ENCODE assay signal across 8 cellular contexts in genomic region chr9:71446499-71447411, GRCh38.
DNase-seq lines count a peak whose midpoint lies in the region; ATAC-seq, FAIRE-seq and TF ChIP-seq lines count a peak whose summit lies in the region.

No MANE protein-coding gene starts in this region.

- H3K27me3 ChIP-seq in bronchial epithelial cell (ENCODE audit: control insufficient read depth, insufficient read depth, low read length) (peaks cover 14% of the 10 kb centered on the region), spleen (replicated peaks in 1 of 7) (peaks cover 10 to 75% (median 40%) of the 10 kb centered on the region in 7 donors)

- ATAC-seq in GM19328 (IDR thresholded peaks at IDR 0.05; ENCODE audit: unreplicated experiment) = peak; percentile 74
- ATAC-seq in HG03354 (IDR thresholded peaks at IDR 0.05; ENCODE audit: poor library complexity, severe bottlenecking, unreplicated experiment) = peak; percentile 91

- peaks cover 0 to 10% (median 7%) of the 10 kb centered on the region in 6 donors for H3K4me1 ChIP-seq in spleen

- H3K36me3 ChIP-seq in bronchial epithelial cell (ENCODE audit: control insufficient read depth, insufficient read depth, low read length) (no peaks in the 10 kb centered on the region), spleen (no peaks in the 10 kb centered on the region)

- intact Hi-C loops in spleen (cut with DNase I; ENCODE audit: low total_unique reads) = no loop called here

- FAIRE-seq in bronchial epithelial cell (lab: Jason Lieb, UNC) = peak; percentile 7

- TF ChIP-seq POLR2A in spleen (IDR thresholded peaks at IDR 0.05) = no peak

- peaks cover 0 to 14% (median 10%) of the 10 kb centered on the region in 8 donors for H3K9me3 ChIP-seq in spleen

- no peak overlapping the region for H3K27ac ChIP-seq in spleen

- peak; percentile 28 for TF ChIP-seq CTCF in bronchial epithelial cell (IDR thresholded peaks at IDR 0.05; ENCODE audit: insufficient read depth, low read length, severe bottlenecking)
- peak in 1 of 11 experiments; percentile 23 for TF ChIP-seq CTCF in spleen (IDR thresholded peaks at IDR 0.05 in 8 of 11, conservative IDR thresholded peaks at IDR 0.05 in 3 of 11)

- H3K4me3 ChIP-seq in bronchial epithelial cell (ENCODE audit: low read depth, low read length) (peak overlapping the region; percentile 36), spleen (peak overlapping the region in 7 of 8 donors; percentile 3 to 60 (median 35))

- peak; percentile 94 for DNase-seq in DMS 273 (lab: John Stamatoyannopoulos, UW; ENCODE audit: unreplicated experiment)
- DNase-seq in OCI-M1 (lab: John Stamatoyannopoulos, UW) = peak; percentile 65
- peak; percentile 33 for DNase-seq in bronchial epithelial cell (ENCODE audit: low read depth)
- peak; percentile 50 for DNase-seq in iris pigment epithelial cell (ENCODE audit: low read depth)
- peak; percentile 74 for DNase-seq in spleen
- DNase-seq in SIG-M5 (lab: John Stamatoyannopoulos, UW) = no peak

- 1 to 4% (median 2%) methylated on average over 22 to 71 of the region's 71 CpGs for WGBS in spleen, 5 donors
